2 cellular contexts compared by ENCODE assay signal in the genomic region with DNA sequence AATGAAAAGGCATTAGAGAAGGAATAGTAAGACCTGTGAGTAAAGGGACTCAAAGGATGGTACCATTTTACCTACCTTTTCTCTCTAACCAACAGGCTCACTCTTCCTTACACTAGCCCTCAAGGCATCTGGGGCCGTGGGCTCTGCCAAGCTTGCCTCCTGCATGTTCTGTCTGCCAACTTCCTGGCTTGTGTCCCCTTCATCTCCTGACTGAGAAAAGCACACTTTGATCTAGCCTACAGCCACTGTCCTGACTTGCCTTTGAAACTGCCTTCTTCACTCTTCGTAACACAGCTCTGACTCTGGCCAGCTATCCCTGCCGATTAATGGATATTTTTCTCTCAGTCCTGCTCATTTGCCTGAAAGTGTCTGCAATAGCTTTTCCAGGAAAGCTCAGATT.
TF ChIP-seq lines count a peak whose summit lies in the region.

No MANE protein-coding gene starts in this region.

TF ChIP-seq in GM23338, 12 proteins besides CTCF, POLR2A, EP300 and RAD21 (continues in another document):
- TF ChIP-seq CREB1 (CRISPR knock-in tag; IDR thresholded peaks at IDR 0.05; ENCODE audit: low read depth) (no peak), POLR2AphosphoS5 (IDR thresholded peaks at IDR 0.05; ENCODE audit: low read depth) (no peak), NANOG (IDR thresholded peaks at IDR 0.05; ENCODE audit: borderline replicate concordance) (no peak), ZNF331 (CRISPR knock-in tag; IDR thresholded peaks at IDR 0.05; ENCODE audit: low read depth) (no peak), STAT1 (IDR thresholded peaks at IDR 0.05; ENCODE audit: unreplicated experiment) (no peak), ZNF114 (CRISPR knock-in tag; IDR thresholded peaks at IDR 0.05) (no peak), EZH2 (IDR thresholded peaks at IDR 0.05; ENCODE audit: low read depth, unreplicated experiment) (no peak), EZH2phosphoT487 (IDR thresholded peaks at IDR 0.05; ENCODE audit: unreplicated experiment) (no peak)
- TF ChIP-seq, protein P1, sequence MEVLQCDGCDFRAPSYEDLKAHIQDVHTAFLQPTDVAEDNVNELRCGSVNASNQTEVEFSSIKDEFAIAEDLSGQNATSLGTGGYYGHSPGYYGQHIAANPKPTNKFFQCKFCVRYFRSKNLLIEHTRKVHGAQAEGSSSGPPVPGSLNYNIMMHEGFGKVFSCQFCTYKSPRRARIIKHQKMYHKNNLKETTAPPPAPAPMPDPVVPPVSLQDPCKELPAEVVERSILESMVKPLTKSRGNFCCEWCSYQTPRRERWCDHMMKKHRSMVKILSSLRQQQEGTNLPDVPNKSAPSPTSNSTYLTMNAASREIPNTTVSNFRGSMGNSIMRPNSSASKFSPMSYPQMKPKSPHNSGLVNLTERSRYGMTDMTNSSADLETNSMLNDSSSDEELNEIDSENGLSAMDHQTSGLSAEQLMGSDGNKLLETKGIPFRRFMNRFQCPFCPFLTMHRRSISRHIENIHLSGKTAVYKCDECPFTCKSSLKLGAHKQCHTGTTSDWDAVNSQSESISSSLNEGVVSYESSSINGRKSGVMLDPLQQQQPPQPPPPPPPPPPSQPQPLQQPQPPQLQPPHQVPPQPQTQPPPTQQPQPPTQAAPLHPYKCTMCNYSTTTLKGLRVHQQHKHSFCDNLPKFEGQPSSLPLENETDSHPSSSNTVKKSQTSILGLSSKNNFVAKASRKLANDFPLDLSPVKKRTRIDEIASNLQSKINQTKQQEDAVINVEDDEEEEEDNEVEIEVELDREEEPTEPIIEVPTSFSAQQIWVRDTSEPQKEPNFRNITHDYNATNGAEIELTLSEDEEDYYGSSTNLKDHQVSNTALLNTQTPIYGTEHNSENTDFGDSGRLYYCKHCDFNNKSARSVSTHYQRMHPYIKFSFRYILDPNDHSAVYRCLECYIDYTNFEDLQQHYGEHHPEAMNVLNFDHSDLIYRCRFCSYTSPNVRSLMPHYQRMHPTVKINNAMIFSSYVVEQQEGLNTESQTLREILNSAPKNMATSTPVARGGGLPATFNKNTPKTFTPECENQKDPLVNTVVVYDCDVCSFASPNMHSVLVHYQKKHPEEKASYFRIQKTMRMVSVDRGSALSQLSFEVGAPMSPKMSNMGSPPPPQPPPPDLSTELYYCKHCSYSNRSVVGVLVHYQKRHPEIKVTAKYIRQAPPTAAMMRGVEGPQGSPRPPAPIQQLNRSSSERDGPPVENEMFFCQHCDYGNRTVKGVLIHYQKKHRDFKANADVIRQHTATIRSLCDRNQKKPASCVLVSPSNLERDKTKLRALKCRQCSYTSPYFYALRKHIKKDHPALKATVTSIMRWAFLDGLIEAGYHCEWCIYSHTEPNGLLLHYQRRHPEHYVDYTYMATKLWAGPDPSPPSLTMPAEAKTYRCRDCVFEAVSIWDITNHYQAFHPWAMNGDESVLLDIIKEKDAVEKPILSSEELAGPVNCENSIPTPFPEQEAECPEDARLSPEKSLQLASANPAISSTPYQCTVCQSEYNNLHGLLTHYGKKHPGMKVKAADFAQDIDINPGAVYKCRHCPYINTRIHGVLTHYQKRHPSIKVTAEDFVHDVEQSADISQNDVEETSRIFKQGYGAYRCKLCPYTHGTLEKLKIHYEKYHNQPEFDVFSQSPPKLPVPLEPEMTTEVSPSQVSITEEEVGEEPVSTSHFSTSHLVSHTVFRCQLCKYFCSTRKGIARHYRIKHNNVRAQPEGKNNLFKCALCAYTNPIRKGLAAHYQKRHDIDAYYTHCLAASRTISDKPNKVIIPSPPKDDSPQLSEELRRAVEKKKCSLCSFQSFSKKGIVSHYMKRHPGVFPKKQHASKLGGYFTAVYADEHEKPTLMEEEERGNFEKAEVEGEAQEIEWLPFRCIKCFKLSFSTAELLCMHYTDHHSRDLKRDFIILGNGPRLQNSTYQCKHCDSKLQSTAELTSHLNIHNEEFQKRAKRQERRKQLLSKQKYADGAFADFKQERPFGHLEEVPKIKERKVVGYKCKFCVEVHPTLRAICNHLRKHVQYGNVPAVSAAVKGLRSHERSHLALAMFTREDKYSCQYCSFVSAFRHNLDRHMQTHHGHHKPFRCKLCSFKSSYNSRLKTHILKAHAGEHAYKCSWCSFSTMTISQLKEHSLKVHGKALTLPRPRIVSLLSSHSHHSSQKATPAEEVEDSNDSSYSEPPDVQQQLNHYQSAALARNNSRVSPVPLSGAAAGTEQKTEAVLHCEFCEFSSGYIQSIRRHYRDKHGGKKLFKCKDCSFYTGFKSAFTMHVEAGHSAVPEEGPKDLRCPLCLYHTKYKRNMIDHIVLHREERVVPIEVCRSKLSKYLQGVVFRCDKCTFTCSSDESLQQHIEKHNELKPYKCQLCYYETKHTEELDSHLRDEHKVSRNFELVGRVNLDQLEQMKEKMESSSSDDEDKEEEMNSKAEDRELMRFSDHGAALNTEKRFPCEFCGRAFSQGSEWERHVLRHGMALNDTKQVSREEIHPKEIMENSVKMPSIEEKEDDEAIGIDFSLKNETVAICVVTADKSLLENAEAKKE (CRISPR knock-in tag; IDR thresholded peaks at IDR 0.05), result no peak
- TF ChIP-seq, protein P2, sequence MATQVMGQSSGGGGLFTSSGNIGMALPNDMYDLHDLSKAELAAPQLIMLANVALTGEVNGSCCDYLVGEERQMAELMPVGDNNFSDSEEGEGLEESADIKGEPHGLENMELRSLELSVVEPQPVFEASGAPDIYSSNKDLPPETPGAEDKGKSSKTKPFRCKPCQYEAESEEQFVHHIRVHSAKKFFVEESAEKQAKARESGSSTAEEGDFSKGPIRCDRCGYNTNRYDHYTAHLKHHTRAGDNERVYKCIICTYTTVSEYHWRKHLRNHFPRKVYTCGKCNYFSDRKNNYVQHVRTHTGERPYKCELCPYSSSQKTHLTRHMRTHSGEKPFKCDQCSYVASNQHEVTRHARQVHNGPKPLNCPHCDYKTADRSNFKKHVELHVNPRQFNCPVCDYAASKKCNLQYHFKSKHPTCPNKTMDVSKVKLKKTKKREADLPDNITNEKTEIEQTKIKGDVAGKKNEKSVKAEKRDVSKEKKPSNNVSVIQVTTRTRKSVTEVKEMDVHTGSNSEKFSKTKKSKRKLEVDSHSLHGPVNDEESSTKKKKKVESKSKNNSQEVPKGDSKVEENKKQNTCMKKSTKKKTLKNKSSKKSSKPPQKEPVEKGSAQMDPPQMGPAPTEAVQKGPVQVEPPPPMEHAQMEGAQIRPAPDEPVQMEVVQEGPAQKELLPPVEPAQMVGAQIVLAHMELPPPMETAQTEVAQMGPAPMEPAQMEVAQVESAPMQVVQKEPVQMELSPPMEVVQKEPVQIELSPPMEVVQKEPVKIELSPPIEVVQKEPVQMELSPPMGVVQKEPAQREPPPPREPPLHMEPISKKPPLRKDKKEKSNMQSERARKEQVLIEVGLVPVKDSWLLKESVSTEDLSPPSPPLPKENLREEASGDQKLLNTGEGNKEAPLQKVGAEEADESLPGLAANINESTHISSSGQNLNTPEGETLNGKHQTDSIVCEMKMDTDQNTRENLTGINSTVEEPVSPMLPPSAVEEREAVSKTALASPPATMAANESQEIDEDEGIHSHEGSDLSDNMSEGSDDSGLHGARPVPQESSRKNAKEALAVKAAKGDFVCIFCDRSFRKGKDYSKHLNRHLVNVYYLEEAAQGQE (IDR thresholded peaks at IDR 0.05; ENCODE audit: unreplicated experiment), result no peak

TF ChIP-seq in H1, 55 proteins besides CTCF, POLR2A, EP300 and RAD21 (continued from another document):
- TF ChIP-seq CREB1 (IDR thresholded peaks at IDR 0.05) (no peak), SP1 (IDR thresholded peaks at IDR 0.05; ENCODE audit: low read depth, low read length) (no peak), TAF1 (IDR thresholded peaks at IDR 0.05; ENCODE audit: low read depth, low read length) (no peak), KDM4A (IDR thresholded peaks at IDR 0.05; ENCODE audit: low read depth, low read length, severe bottlenecking) (no peak), RXRA (IDR thresholded peaks at IDR 0.05; ENCODE audit: insufficient read depth, low read depth, low read length) (no peak), JUND (IDR thresholded peaks at IDR 0.05; ENCODE audit: low read length) (no peak), BCL11A (IDR thresholded peaks at IDR 0.05; ENCODE audit: low read depth in 2 of 2, low read length in 2 of 2) (no peak)
